ENCODE assay signal across 9 cellular contexts in genomic region chr2:173898996-173899395, GRCh38.
A peak's percentile ranks its signal among the peaks of the same experiment; 100 is the strongest.
DNase-seq lines count a peak whose midpoint lies in the region; ATAC-seq and TF ChIP-seq lines count a peak whose summit lies in the region.
"Had no signal": no experiment of that assay in that cellular context is flagged by ENCODE, and none has a peak within 500 bp of the region (broad histone marks: within the 10 kb centered on the region; RNA-seq: fewer than 3 reads in every experiment).

No MANE protein-coding gene starts in this region.

- H3K36me3 Mint-ChIP-seq in activated CD4-positive, alpha-beta T cell treated with anti-CD3 and anti-CD28 coated beads, Interleukin-2, amount 10 ng/mL, durations not matched to agents 7 days and 5 days (ENCODE audit: low read depth): peaks cover 4% of the 10 kb centered on the region
- H3K36me3 Mint-ChIP-seq in memory B cell: no peaks in the 10 kb centered on the region

- CTCF ChIA-PET in activated CD4-positive, alpha-beta T cell treated with anti-CD3 and anti-CD28 coated beads, Interleukin-2, amount 10 ng/mL, durations not matched to agents 7 days and 5 days (lab: Charles Lee): interaction anchor here (1.4 kb wide), 1 partner anchor 12 kb away, joined by 3 read pairs; no protein-coding TSS in a partner anchor
- CTCF ChIA-PET in HEK293T (lab: Yijun Ruan, JAX): no interaction called here

- no peak overlapping the region for H3K27ac Mint-ChIP-seq in activated CD4-positive, alpha-beta T cell treated with anti-CD3 and anti-CD28 coated beads, Interleukin-2, amount 10 ng/mL, durations not matched to agents 7 days and 5 days
- H3K27ac Mint-ChIP-seq in memory B cell: peak overlapping the region; percentile 51

- intact Hi-C loops in head of caudate nucleus (cut with DNase I): no loop called here

- POLR2A ChIA-PET in activated CD4-positive, alpha-beta T cell treated with anti-CD3 and anti-CD28 coated beads, Interleukin-2, amount 10 ng/mL, durations not matched to agents 7 days and 5 days (lab: Charles Lee): no interaction called here
- POLR2A ChIA-PET in HEK293T (lab: Yijun Ruan, JAX): no interaction called here

- peak overlapping the region; percentile 43 for H3K4me3 Mint-ChIP-seq in activated CD4-positive, alpha-beta T cell treated with anti-CD3 and anti-CD28 coated beads, Interleukin-2, amount 10 ng/mL, durations not matched to agents 7 days and 5 days
- H3K4me3 Mint-ChIP-seq in memory B cell: peak overlapping the region; percentile 75

- peak; percentile 51 for ATAC-seq in GM21381 (IDR thresholded peaks at IDR 0.05; ENCODE audit: unreplicated experiment)
- ATAC-seq in HG03520 (IDR thresholded peaks at IDR 0.05; ENCODE audit: unreplicated experiment): peak; percentile 45
- ATAC-seq in memory B cell (ENCODE audit: low read depth): peak; percentile 57

- no peaks in the 10 kb centered on the region for H3K27me3 Mint-ChIP-seq in activated CD4-positive, alpha-beta T cell treated with anti-CD3 and anti-CD28 coated beads, Interleukin-2, amount 10 ng/mL, durations not matched to agents 7 days and 5 days
- H3K27me3 Mint-ChIP-seq in memory B cell: no peaks in the 10 kb centered on the region

- no peak for DNase-seq in activated CD4-positive, alpha-beta T cell treated with anti-CD3 and anti-CD28 coated beads, Interleukin-2, amount 10 ng/mL, durations not matched to agents 7 days and 5 days
- DNase-seq in activated CD4-positive, alpha-beta T cell treated with anti-CD3 and anti-CD28 coated beads, Interleukin-2, amount 50 U/mL, for 1 hour: no peak
- DNase-seq in memory B cell (ENCODE audit: low spot score in 2 of 2) (no peak), hypothalamus (lab: John Stamatoyannopoulos, UW) (no peak), HEK293T (ENCODE audit: extremely low spot score) (no peak), head of caudate nucleus (no peak)
- DNase-seq: activated CD8-positive, alpha-beta memory T cell treated with anti-CD3 and anti-CD28 coated beads for 24 hours had no signal

- no peaks in the 10 kb centered on the region for H3K9me3 Mint-ChIP-seq in activated CD4-positive, alpha-beta T cell treated with anti-CD3 and anti-CD28 coated beads, Interleukin-2, amount 10 ng/mL, durations not matched to agents 7 days and 5 days
- no peaks in the 10 kb centered on the region for H3K9me3 Mint-ChIP-seq in memory B cell

- H3K4me1 Mint-ChIP-seq in activated CD4-positive, alpha-beta T cell treated with anti-CD3 and anti-CD28 coated beads, Interleukin-2, amount 10 ng/mL, durations not matched to agents 7 days and 5 days: peaks cover 12% of the 10 kb centered on the region
- peaks cover 22% of the 10 kb centered on the region for H3K4me1 Mint-ChIP-seq in memory B cell

TF ChIP-seq in HEK293T, 16 proteins besides CTCF, POLR2A, EP300 and RAD21:
- TF ChIP-seq PKNOX1 (IDR thresholded peaks at IDR 0.05) (no peak), TARDBP (IDR thresholded peaks at IDR 0.05) (no peak), ARNT (IDR thresholded peaks at IDR 0.05) (no peak), ELF4 (IDR thresholded peaks at IDR 0.05) (no peak), FOXK2 (IDR thresholded peaks at IDR 0.05) (no peak), FOXM1 (IDR thresholded peaks at IDR 0.05; ENCODE audit: borderline replicate concordance) (no peak), CTBP1 (IDR thresholded peaks at IDR 0.05; ENCODE audit: borderline replicate concordance) (no peak), LEF1 (IDR thresholded peaks at IDR 0.05; ENCODE audit: borderline replicate concordance) (no peak), ZNF384 (IDR thresholded peaks at IDR 0.05) (no peak), L3MBTL2 (conservative IDR thresholded peaks at IDR 0.05) (no peak), HDGF (IDR thresholded peaks at IDR 0.05; ENCODE audit: borderline replicate concordance) (no peak), SUZ12 (IDR thresholded peaks at IDR 0.05) (no peak), BHLHE40 (IDR thresholded peaks at IDR 0.05; ENCODE audit: borderline replicate concordance) (no peak)
